15 cellular contexts compared by ENCODE assay signal in the genomic region with DNA sequence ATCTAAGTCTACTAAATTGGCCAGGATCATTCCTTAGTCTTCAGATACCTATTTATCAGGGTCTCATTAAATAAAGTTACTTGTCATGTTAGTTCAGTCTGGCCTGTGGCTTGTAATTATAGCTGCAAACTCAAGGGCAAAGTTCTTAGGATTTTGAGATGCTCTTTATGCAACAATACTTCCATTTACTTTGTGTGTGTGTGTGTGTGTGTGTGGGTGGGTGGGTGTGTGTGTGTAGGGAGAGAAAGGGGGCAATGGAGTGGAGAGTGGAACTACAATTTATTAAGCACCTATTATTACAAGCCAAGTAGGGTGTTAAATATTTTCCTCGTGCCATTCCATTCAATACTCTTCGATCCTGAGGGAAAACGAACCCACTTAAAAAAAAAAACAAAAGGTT. TPM values are rescaled to one million over a fixed set of nuclear protein-coding genes. Genes with fewer than 3 reads are reported as not detected.
DNase-seq lines count a peak whose midpoint lies in the region; ATAC-seq and TF ChIP-seq lines count a peak whose summit lies in the region.
"Had no signal": no experiment of that assay in that cellular context is flagged by ENCODE, and none has a peak within 500 bp of the region (broad histone marks: within the 10 kb centered on the region; RNA-seq: fewer than 3 reads in every experiment).

No MANE protein-coding gene starts in this region.

- peaks cover 15 to 36% (median 26%) of the 10 kb centered on the region in 3 donors for H3K36me3 ChIP-seq in tibial artery

- peaks cover 26% of the 10 kb centered on the region for H3K4me1 Mint-ChIP-seq in activated naive CD8-positive, alpha-beta T cell treated with anti-CD3 and anti-CD28 coated beads, Interleukin-2, amount 10 ng/mL, durations not matched to agents 7 days and 5 days
- H3K4me1 Mint-ChIP-seq in activated naive CD8-positive, alpha-beta T cell treated with anti-CD3 and anti-CD28 coated beads for 36 hours: peaks cover 19% of the 10 kb centered on the region
- H3K4me1 Mint-ChIP-seq in memory B cell (peaks cover 3% of the 10 kb centered on the region), glutamatergic neuron (ENCODE audit: low read depth, unreplicated experiment) (peaks cover 5% of the 10 kb centered on the region)

- H3K27me3 Mint-ChIP-seq in activated naive CD8-positive, alpha-beta T cell treated with anti-CD3 and anti-CD28 coated beads, Interleukin-2, amount 10 ng/mL, durations not matched to agents 7 days and 5 days: no peaks in the 10 kb centered on the region
- no peaks in the 10 kb centered on the region for H3K27me3 Mint-ChIP-seq in activated naive CD8-positive, alpha-beta T cell treated with anti-CD3 and anti-CD28 coated beads for 36 hours
- no peaks in the 10 kb centered on the region for H3K27me3 Mint-ChIP-seq in memory B cell
- no peaks in the 10 kb centered on the region for H3K27me3 Mint-ChIP-seq in glutamatergic neuron (ENCODE audit: unreplicated experiment)

- H3K4me1 ChIP-seq in tibial artery: peaks cover 0 to 21% (median 16%) of the 10 kb centered on the region in 4 donors
- H3K4me1 ChIP-seq: BE2C had no signal

- DNase-seq in activated naive CD8-positive, alpha-beta T cell treated with anti-CD3 and anti-CD28 coated beads, Interleukin-2, amount 10 ng/mL, durations not matched to agents 7 days and 5 days: no peak
- no peak for DNase-seq in activated naive CD8-positive, alpha-beta T cell treated with anti-CD3 and anti-CD28 coated beads for 36 hours
- DNase-seq in memory B cell (ENCODE audit: low spot score in 2 of 2): no peak
- no peak for DNase-seq in glutamatergic neuron
- no peak for DNase-seq in DMS79 (lab: John Stamatoyannopoulos, UW)
- DNase-seq in tibial artery: no peak
- DNase-seq: BE2C; CD8-positive, alpha-beta T cell; COR-L47; DMS153; GF-D8; HCEC 1CT had no signal

- intact Hi-C loops in tibial artery (cut with DNase I; ENCODE audit: low total_unique reads): loop anchor here (5.0 kb wide), 1 partner anchor 123 kb away; no protein-coding TSS in a partner anchor

- H3K9me3 Mint-ChIP-seq in activated naive CD8-positive, alpha-beta T cell treated with anti-CD3 and anti-CD28 coated beads, Interleukin-2, amount 10 ng/mL, durations not matched to agents 7 days and 5 days: no peaks in the 10 kb centered on the region
- H3K9me3 Mint-ChIP-seq in activated naive CD8-positive, alpha-beta T cell treated with anti-CD3 and anti-CD28 coated beads for 36 hours: no peaks in the 10 kb centered on the region
- no peaks in the 10 kb centered on the region for H3K9me3 Mint-ChIP-seq in memory B cell
- H3K9me3 Mint-ChIP-seq in glutamatergic neuron (ENCODE audit: unreplicated experiment): peaks cover 3% of the 10 kb centered on the region
- H3K9me3 Mint-ChIP-seq: CD8-positive, alpha-beta T cell had no signal

- peak overlapping the region; percentile 73 for H3K27ac Mint-ChIP-seq in activated naive CD8-positive, alpha-beta T cell treated with anti-CD3 and anti-CD28 coated beads, Interleukin-2, amount 10 ng/mL, durations not matched to agents 7 days and 5 days
- no peak overlapping the region for H3K27ac Mint-ChIP-seq in activated naive CD8-positive, alpha-beta T cell treated with anti-CD3 and anti-CD28 coated beads for 36 hours
- H3K27ac Mint-ChIP-seq in memory B cell (peak overlapping the region; percentile 33), glutamatergic neuron (ENCODE audit: unreplicated experiment) (no peak overlapping the region)
- H3K27ac Mint-ChIP-seq: CD8-positive, alpha-beta T cell had no signal

- no peaks in the 10 kb centered on the region for H3K9me3 ChIP-seq in tibial artery
- H3K9me3 ChIP-seq: BE2C had no signal

- ATAC-seq in activated naive CD8-positive, alpha-beta T cell treated with anti-CD3 and anti-CD28 coated beads, Interleukin-2, amount 10 ng/mL, durations not matched to agents 7 days and 5 days (ENCODE audit: low read depth): no peak
- no peak for ATAC-seq in memory B cell (ENCODE audit: low read depth)
- ATAC-seq: CD8-positive, alpha-beta T cell; HepG2 had no signal

- peak overlapping the region; percentile 79 for H3K27ac ChIP-seq in VCaP
- H3K27ac ChIP-seq in tibial artery: no peak overlapping the region
- H3K27ac ChIP-seq: C4-2B had no signal

- POLR2A ChIA-PET in activated naive CD8-positive, alpha-beta T cell treated with anti-CD3 and anti-CD28 coated beads, Interleukin-2, amount 10 ng/mL, durations not matched to agents 7 days and 5 days (lab: Charles Lee): interaction anchor here (0.6 kb wide), 1 partner anchor 218 kb away, joined by 4 read pairs; no protein-coding TSS in a partner anchor

- no peak overlapping the region for H3K4me3 ChIP-seq in tibial artery

- peaks cover 21% of the 10 kb centered on the region for H3K36me3 Mint-ChIP-seq in activated naive CD8-positive, alpha-beta T cell treated with anti-CD3 and anti-CD28 coated beads, Interleukin-2, amount 10 ng/mL, durations not matched to agents 7 days and 5 days
- H3K36me3 Mint-ChIP-seq in activated naive CD8-positive, alpha-beta T cell treated with anti-CD3 and anti-CD28 coated beads for 36 hours: peaks cover 23% of the 10 kb centered on the region
- H3K36me3 Mint-ChIP-seq in memory B cell (peaks cover 15% of the 10 kb centered on the region), glutamatergic neuron (ENCODE audit: unreplicated experiment) (no peaks in the 10 kb centered on the region)

- H3K4me3 Mint-ChIP-seq in activated naive CD8-positive, alpha-beta T cell treated with anti-CD3 and anti-CD28 coated beads, Interleukin-2, amount 10 ng/mL, durations not matched to agents 7 days and 5 days: peak overlapping the region; percentile 60
- H3K4me3 Mint-ChIP-seq in activated naive CD8-positive, alpha-beta T cell treated with anti-CD3 and anti-CD28 coated beads for 36 hours: no peak overlapping the region
- H3K4me3 Mint-ChIP-seq in memory B cell (no peak overlapping the region), glutamatergic neuron (ENCODE audit: unreplicated experiment) (no peak overlapping the region)
- H3K4me3 Mint-ChIP-seq: CD8-positive, alpha-beta T cell had no signal

- H3K27me3 ChIP-seq in tibial artery: no peaks in the 10 kb centered on the region
- H3K27me3 ChIP-seq: BE2C had no signal

- TF ChIP-seq CTCF in VCaP (conservative IDR thresholded peaks at IDR 0.05) (no peak), glutamatergic neuron (IDR thresholded peaks at IDR 0.05; ENCODE audit: partially characterized antibody, unreplicated experiment) (no peak), tibial artery (IDR thresholded peaks at IDR 0.05) (no peak)

RNA-seq across cellular contexts. Expression of a gene that starts 17.7 kb away (rescaled TPM):
- total RNA-seq in activated naive CD8-positive, alpha-beta T cell treated with anti-CD3 and anti-CD28 coated beads, Interleukin-2, amount 10 ng/mL, durations not matched to agents 7 days and 5 days: 10 to 100 TPM; 36.8 to 38.0 TPM
- 10 to 100 TPM; 18.4 to 18.6 TPM for total RNA-seq in activated naive CD8-positive, alpha-beta T cell treated with anti-CD3 and anti-CD28 coated beads for 36 hours
- total RNA-seq in glutamatergic neuron (ENCODE audit: unreplicated experiment): 39.6 TPM

Comparison
In these comparisons a context has a peak if more than half of its experiments do, and no peak if none do; other contexts are left out.
1. H3K27ac Mint-ChIP-seq: peak in activated naive CD8-positive, alpha-beta T cell treated with anti-CD3 and anti-CD28 coated beads, Interleukin-2, amount 10 ng/mL, durations not matched to agents 7 days and 5 days (single experiment) and memory B cell (single experiment); none in activated naive CD8-positive, alpha-beta T cell treated with anti-CD3 and anti-CD28 coated beads for 36 hours (single experiment) and glutamatergic neuron (single experiment).